In the genomic region with DNA sequence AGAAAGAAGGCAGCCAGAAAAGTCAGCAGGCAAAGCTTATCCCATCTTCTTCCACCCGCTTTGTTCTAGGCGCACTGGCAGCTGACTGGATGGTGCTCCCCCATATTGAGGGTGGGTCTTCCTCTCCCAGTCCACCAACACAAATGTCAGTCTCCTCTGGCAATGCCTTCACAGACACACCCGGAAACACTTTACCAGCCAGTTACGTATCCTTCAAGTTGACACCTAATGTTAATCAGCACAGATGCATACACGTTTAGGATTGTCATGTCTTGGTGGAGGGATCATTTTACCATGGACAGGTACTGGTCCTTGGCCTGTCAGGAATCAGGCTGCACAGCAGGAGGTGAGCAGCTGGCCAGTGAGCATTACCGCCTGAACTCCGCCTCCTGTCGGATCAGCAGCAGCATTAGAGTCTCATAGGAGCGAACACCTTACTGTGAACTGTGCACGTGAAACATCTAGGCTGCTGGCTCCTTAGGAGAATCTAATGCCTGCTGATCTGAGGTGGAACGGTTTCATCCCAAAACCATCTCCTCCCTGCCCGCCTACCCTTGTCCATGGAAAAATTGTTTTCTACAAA, we compare ENCODE assay signal across 22 cellular contexts. TPM values are rescaled to one million over a fixed set of nuclear protein-coding genes. Genes with fewer than 3 reads are reported as not detected.
DNase-seq lines count a peak whose midpoint lies in the region; ATAC-seq, FAIRE-seq and TF ChIP-seq lines count a peak whose summit lies in the region.
"Had no signal": no experiment of that assay in that cellular context is flagged by ENCODE, and none has a peak within 500 bp of the region (broad histone marks: within the 10 kb centered on the region; RNA-seq: fewer than 3 reads in every experiment).

No MANE protein-coding gene starts in this region.

- H3K79me1 ChIP-seq in H1 (ENCODE audit: low read depth, low read length), result no peaks in the 10 kb centered on the region

- H3K4me2 ChIP-seq in H1 (ENCODE audit: insufficient read depth in 1 of 2, low read depth in 2 of 2, low read length in 2 of 2), result no peak overlapping the region
- H3K4me2 ChIP-seq in PC-9, result no peak overlapping the region
- H3K4me2 ChIP-seq: A549, BLaER1 had no signal

- CTCF ChIA-PET in H1 (lab: Charles Lee; ENCODE audit: partially characterized antibody), result no interaction called here
- CTCF ChIA-PET in PC-9 (lab: Charles Lee), result no interaction called here

- no peaks in the 10 kb centered on the region for H3F3A ChIP-seq in PC-9 (ENCODE audit: insufficient read depth, low read depth)

- no peaks in the 10 kb centered on the region for H3K9me2 ChIP-seq in PC-9 (ENCODE audit: insufficient read depth)

- no peak overlapping the region; the same call in 1 of the 2 replicates for H2AK5ac ChIP-seq in H1 (ENCODE audit: low read depth, low read length)

- H2BK15ac ChIP-seq in H1 (ENCODE audit: low read length), result 0 out of 2 replicates have a peak overlapping the region, but pooled peaks have one; percentile 19

- no peak overlapping the region for H2AFZ ChIP-seq in H1 (ENCODE audit: low read length)
- H2AFZ ChIP-seq in PC-9, result no peak overlapping the region

- H4K20me1 ChIP-seq in H1 (replicated peaks in 1 of 2; ENCODE audit: control insufficient read depth in 1 of 2, insufficient read depth in 2 of 2, low read length in 2 of 2), result no peaks in the 10 kb centered on the region
- H4K20me1 ChIP-seq in PC-9 (ENCODE audit: insufficient read depth), result no peaks in the 10 kb centered on the region
- H4K20me1 ChIP-seq: BLaER1 had no signal

- H3K18ac ChIP-seq in H1 (ENCODE audit: extremely low read depth, low read length), result no peak overlapping the region

- H3K9me3 ChIP-seq in H1 (ENCODE audit: insufficient read depth in 2 of 2, low read depth in 1 of 2, low read length in 1 of 2) (no peaks in the 10 kb centered on the region), spleen (no peaks in the 10 kb centered on the region), PC-9 (ENCODE audit: insufficient read depth, low read depth) (no peaks in the 10 kb centered on the region)
- H3K9me3 ChIP-seq: A549, BLaER1 had no signal

- H3K9ac ChIP-seq in H1 (replicated peaks in 1 of 4; ENCODE audit: extremely low read depth in 1 of 4, low read depth in 3 of 4, low read length in 3 of 4), result no peak overlapping the region
- H3K9ac ChIP-seq: BLaER1 had no signal

- H2BK12ac ChIP-seq in H1 (ENCODE audit: low read depth, low read length), result no peak overlapping the region

- no peak for FAIRE-seq in H1 (lab: Jason Lieb, UNC)
- FAIRE-seq: A549 had no signal

- no peak overlapping the region for H2BK20ac ChIP-seq in H1 (ENCODE audit: low read length)

- TF ChIP-seq POLR2A in H1 (IDR thresholded peaks at IDR 0.05; ENCODE audit: control extremely low read depth in 1 of 2, low read depth in 2 of 2, low read length in 2 of 2) (no peak), spleen (IDR thresholded peaks at IDR 0.05) (no peak)

- 0 out of 2 replicates have a peak overlapping the region, but pooled peaks have one; percentile 2 for H2BK5ac ChIP-seq in H1 (ENCODE audit: low read depth, low read length)

- 81% methylated on average over 11 of the region's 12 CpGs; no CpG with 5 or more reads in 1 of the 2 experiments for WGBS in H1 (ENCODE audit: extremely low coverage in 1 of 2, insufficient coverage in 1 of 2, insufficient read length in 1 of 2, insufficient replicate concordance in 2 of 2, low coverage in 1 of 2, low lambda C conversion rate in 2 of 2, missing lambda C conversion rate in 1 of 2), 2 experiments
- 83 to 94% (median 89%) methylated on average over 12 of the region's 12 CpGs for WGBS in spleen, 5 donors

- TF ChIP-seq EP300 in H1 (IDR thresholded peaks at IDR 0.05; ENCODE audit: borderline replicate concordance in 1 of 2, low read depth in 2 of 2, low read length in 2 of 2), result no peak

- DNase-seq in NCI-H748 (lab: John Stamatoyannopoulos, UW; ENCODE audit: unreplicated experiment) (peak; percentile 43), NCI-H748 treated with DMSO at 0.1 percent for 48 hours (lab: John Stamatoyannopoulos, UW) (no peak), HK-2 (ENCODE audit: unreplicated experiment) (peak; percentile 2), H1 (ENCODE audit: low read depth in 1 of 2, low spot score in 2 of 2) (no peak), spleen (peak; percentile 38), PC-9 (no peak)
- DNase-seq: DMS153, GDM1, H7, Karpas-422, NCI-H1092, NCI-H146, NCI-H2081, NCI-H345, NCI-H524 treated with DMSO at 0.1 percent for 48 hours had no signal

- POLR2A ChIA-PET in H1 (lab: Charles Lee; ENCODE audit: partially characterized antibody), result interaction anchor here (0.7 kb wide), 1 partner anchor 31 kb away, joined by 4 read pairs; no protein-coding TSS in a partner anchor
- POLR2A ChIA-PET in PC-9 (lab: Charles Lee; ENCODE audit: unreplicated experiment), result no interaction called here

- BruUV-seq in PC-9 (replicated peaks; lab: Mats Ljungman, UMichigan), result no TSS peak

- H3K27me3 ChIP-seq in H1 (replicated peaks in 1 of 4; ENCODE audit: control insufficient read depth in 3 of 4, extremely low read depth in 1 of 4, insufficient read depth in 3 of 4, low read length in 3 of 4) (no peaks in the 10 kb centered on the region), spleen (replicated peaks in 1 of 7) (no peaks in the 10 kb centered on the region), PC-9 (ENCODE audit: insufficient read depth, low read depth) (no peaks in the 10 kb centered on the region)
- H3K27me3 ChIP-seq: BLaER1 had no signal

- TF ChIP-seq CTCF in H1 (IDR thresholded peaks at IDR 0.05; ENCODE audit: control extremely low read depth in 1 of 3, insufficient read depth in 1 of 3, low read depth in 1 of 3, low read length in 3 of 3) (no peak), spleen (IDR thresholded peaks at IDR 0.05 in 8 of 11, conservative IDR thresholded peaks at IDR 0.05 in 3 of 11) (no peak), PC-9 (conservative IDR thresholded peaks at IDR 0.05) (no peak)

- H2BK120ac ChIP-seq in H1 (replicated peaks; ENCODE audit: low read depth, low read length), result no peak overlapping the region

- H3K4ac ChIP-seq in H1 (replicated peaks; ENCODE audit: insufficient read length, low read depth, low read length), result no peak overlapping the region

- H3K14ac ChIP-seq in H1 (ENCODE audit: insufficient read length), result no peak overlapping the region

- H3K79me2 ChIP-seq in H1 (ENCODE audit: control insufficient read depth in 1 of 2, insufficient read depth in 2 of 2, low read length in 2 of 2) (no peaks in the 10 kb centered on the region), PC-9 (ENCODE audit: low read depth) (no peaks in the 10 kb centered on the region)

- H4K8ac ChIP-seq in H1 (ENCODE audit: extremely low read depth, insufficient read depth, low read length), result no peak overlapping the region

- H4K91ac ChIP-seq in H1 (replicated peaks; ENCODE audit: insufficient read length, low read length), result no peak overlapping the region

- H3K4me3 ChIP-seq in H1 (ENCODE audit: extremely low read depth in 1 of 4, insufficient read depth in 2 of 4, low read depth in 3 of 4, low read length in 4 of 4) (no peak overlapping the region), spleen (no peak overlapping the region), PC-9 (no peak overlapping the region)
- H3K4me3 ChIP-seq: A549, BLaER1 had no signal

- H4K5ac ChIP-seq in H1 (ENCODE audit: insufficient read length, low read depth, low read length), result no peak overlapping the region

- H3K36me3 ChIP-seq in H1 (ENCODE audit: control insufficient read depth in 2 of 4, insufficient read depth in 4 of 4, low read length in 3 of 4), result no peaks in the 10 kb centered on the region
- H3K36me3 ChIP-seq in spleen, result peaks cover 0 to 21% (median 2%) of the 10 kb centered on the region in 6 donors
- H3K36me3 ChIP-seq in PC-9 (ENCODE audit: low read depth), result no peaks in the 10 kb centered on the region
- H3K36me3 ChIP-seq: BLaER1 had no signal

- no peak for TF ChIP-seq RAD21 in H1 (IDR thresholded peaks at IDR 0.05 in 1 of 2, conservative IDR thresholded peaks at IDR 0.05 in 1 of 2; ENCODE audit: low read depth in 2 of 2, low read length in 2 of 2)

- H3K27ac ChIP-seq in H1 (ENCODE audit: low read depth, low read length) (no peak overlapping the region), spleen (no peak overlapping the region), PC-9 (no peak overlapping the region)
- H3K27ac ChIP-seq: A549, BLaER1 had no signal

- no peaks in the 10 kb centered on the region for H3K23me2 ChIP-seq in H1 (ENCODE audit: low read depth, low read length)

- intact Hi-C loops in spleen (cut with DNase I; ENCODE audit: low total_unique reads) (no loop called here), PC-9 (cut with micrococcal nuclease; ENCODE audit: unreplicated experiment) (no loop called here)

- no peak for ATAC-seq in GM18873 (IDR thresholded peaks at IDR 0.05; ENCODE audit: low FRiP score, unreplicated experiment)
- ATAC-seq: A549 had no signal

- H3K23ac ChIP-seq in H1 (ENCODE audit: insufficient read length), result no peak overlapping the region

- no peak overlapping the region for H3K56ac ChIP-seq in H1 (replicated peaks; ENCODE audit: insufficient read length, low read depth, low read length)

- H3K4me1 ChIP-seq in H1 (replicated peaks in 1 of 4; ENCODE audit: control insufficient read depth in 3 of 4, insufficient read depth in 4 of 4, low read length in 3 of 4) (peaks cover 0 to 2% (median under 1%) of the 10 kb centered on the region in 4 experiments; a peak in 2 of 7 replicates), spleen (no peaks in the 10 kb centered on the region), PC-9 (replicated peaks; ENCODE audit: insufficient read depth) (no peaks in the 10 kb centered on the region)
- H3K4me1 ChIP-seq: A549, BLaER1 had no signal

TF ChIP-seq in H1, 55 proteins besides CTCF, POLR2A, EP300 and RAD21 (continues in another document):
- TF ChIP-seq POLR2AphosphoS5 (IDR thresholded peaks at IDR 0.05; ENCODE audit: low read depth, low read length), result no peak

RNA-seq across cellular contexts. Expression of gene PYDC2, which starts 59.1 kb away (rescaled TPM):
- total RNA-seq in H1 (2021; fragmentation: NEBNext Ultra II Directional; extraction: Animal tissue kit (Norgen Biotek cat#: 25700)), result not detected in 2 replicates
- polyA plus RNA-seq in H1 (2011; rRNA removed), result not detected in 2 replicates
- not detected for polyA plus RNA-seq in H1 (2011; cell fraction: cytosol; rRNA removed)
- not detected for polyA plus RNA-seq in H1 (2011; cell fraction: nucleus; rRNA removed)
- not detected in 4 replicates for polyA plus RNA-seq in H1 (2012, experiment 1 of 2)
- polyA plus RNA-seq in H1 (2012, experiment 2 of 2), result not detected
- polyA plus RNA-seq in H1 (2013, experiment 1 of 2), result not detected
- polyA plus RNA-seq in H1 (2013, experiment 2 of 2), result not detected
- polyA minus RNA-seq in H1 (2011; rRNA and poly(A)+ RNA removed), result not detected in 2 replicates
- polyA minus RNA-seq in H1 (2011; cell fraction: cytosol; rRNA and poly(A)+ RNA removed), result not detected
- not detected for polyA minus RNA-seq in H1 (2011; cell fraction: nucleus; rRNA and poly(A)+ RNA removed)
- not detected for total RNA-seq in spleen
- not detected for polyA plus RNA-seq in spleen
- total RNA-seq in PC-9 (2021), result not detected in 2 replicates
- total RNA-seq: CD4-positive, alpha-beta memory T cell; Daoy; H7; HT-29; MCF 10A had no signal
- polyA plus RNA-seq: A549; CD4-positive, alpha-beta memory T cell had no signal

Comparison
In these comparisons a context has a peak if more than half of its experiments do, and no peak if none do; other contexts are left out.
1. DNase-seq: peak in NCI-H748 (single experiment), HK-2 (single experiment) and spleen (single experiment); none in NCI-H748 treated with DMSO at 0.1 percent for 48 hours (single experiment), H1 (0 of 2) and PC-9 (0 of 2).